In the genomic region with DNA sequence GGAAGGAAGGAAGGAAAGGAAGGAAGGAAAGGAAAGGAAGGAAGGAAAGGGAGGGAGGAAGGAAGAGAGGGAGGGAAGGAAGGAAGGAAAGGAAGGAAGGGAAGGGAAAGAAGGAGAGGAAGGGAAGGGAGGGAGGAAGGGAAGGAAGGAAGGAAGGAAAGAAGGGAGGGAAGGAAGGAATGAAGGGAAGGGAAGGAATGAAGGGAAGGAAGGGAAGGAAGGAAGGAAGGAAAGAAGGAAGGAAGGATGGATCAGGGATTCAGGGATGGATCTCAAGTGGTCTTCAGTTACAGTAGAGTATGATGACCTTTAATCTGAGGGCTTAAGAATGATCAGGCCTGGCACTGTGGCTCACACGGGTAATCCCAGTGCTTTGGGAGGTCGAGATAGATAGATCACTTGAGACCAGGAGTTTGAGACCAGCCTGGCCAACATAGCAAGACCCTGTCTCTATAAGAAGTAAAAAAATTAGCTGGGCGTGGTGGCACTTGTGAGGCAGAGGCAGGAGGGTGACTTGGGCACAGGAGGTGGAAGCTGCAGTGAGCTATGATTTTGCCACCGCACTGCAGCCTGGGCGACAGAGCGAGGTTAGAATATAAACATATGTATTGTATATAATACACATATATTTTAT, we compare ENCODE assay signal across 1 cellular context.
TF ChIP-seq lines count a peak whose summit lies in the region.

No MANE protein-coding gene starts in this region.

TF ChIP-seq in GM23338, 12 proteins besides CTCF, POLR2A, EP300 and RAD21 (continued from another document):
- TF ChIP-seq, protein P1, sequence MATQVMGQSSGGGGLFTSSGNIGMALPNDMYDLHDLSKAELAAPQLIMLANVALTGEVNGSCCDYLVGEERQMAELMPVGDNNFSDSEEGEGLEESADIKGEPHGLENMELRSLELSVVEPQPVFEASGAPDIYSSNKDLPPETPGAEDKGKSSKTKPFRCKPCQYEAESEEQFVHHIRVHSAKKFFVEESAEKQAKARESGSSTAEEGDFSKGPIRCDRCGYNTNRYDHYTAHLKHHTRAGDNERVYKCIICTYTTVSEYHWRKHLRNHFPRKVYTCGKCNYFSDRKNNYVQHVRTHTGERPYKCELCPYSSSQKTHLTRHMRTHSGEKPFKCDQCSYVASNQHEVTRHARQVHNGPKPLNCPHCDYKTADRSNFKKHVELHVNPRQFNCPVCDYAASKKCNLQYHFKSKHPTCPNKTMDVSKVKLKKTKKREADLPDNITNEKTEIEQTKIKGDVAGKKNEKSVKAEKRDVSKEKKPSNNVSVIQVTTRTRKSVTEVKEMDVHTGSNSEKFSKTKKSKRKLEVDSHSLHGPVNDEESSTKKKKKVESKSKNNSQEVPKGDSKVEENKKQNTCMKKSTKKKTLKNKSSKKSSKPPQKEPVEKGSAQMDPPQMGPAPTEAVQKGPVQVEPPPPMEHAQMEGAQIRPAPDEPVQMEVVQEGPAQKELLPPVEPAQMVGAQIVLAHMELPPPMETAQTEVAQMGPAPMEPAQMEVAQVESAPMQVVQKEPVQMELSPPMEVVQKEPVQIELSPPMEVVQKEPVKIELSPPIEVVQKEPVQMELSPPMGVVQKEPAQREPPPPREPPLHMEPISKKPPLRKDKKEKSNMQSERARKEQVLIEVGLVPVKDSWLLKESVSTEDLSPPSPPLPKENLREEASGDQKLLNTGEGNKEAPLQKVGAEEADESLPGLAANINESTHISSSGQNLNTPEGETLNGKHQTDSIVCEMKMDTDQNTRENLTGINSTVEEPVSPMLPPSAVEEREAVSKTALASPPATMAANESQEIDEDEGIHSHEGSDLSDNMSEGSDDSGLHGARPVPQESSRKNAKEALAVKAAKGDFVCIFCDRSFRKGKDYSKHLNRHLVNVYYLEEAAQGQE (IDR thresholded peaks at IDR 0.05; ENCODE audit: unreplicated experiment): no peak
- TF ChIP-seq ZNF331 (CRISPR knock-in tag; IDR thresholded peaks at IDR 0.05; ENCODE audit: low read depth): no peak
- TF ChIP-seq STAT1 (IDR thresholded peaks at IDR 0.05; ENCODE audit: unreplicated experiment): no peak
- TF ChIP-seq POLR2AphosphoS5 (IDR thresholded peaks at IDR 0.05; ENCODE audit: low read depth): no peak
- no peak for TF ChIP-seq CREB1 (CRISPR knock-in tag; IDR thresholded peaks at IDR 0.05; ENCODE audit: low read depth)
- TF ChIP-seq JUNB (IDR thresholded peaks at IDR 0.05; ENCODE audit: unreplicated experiment): no peak
